6 cellular contexts compared by ENCODE assay signal in the genomic region with DNA sequence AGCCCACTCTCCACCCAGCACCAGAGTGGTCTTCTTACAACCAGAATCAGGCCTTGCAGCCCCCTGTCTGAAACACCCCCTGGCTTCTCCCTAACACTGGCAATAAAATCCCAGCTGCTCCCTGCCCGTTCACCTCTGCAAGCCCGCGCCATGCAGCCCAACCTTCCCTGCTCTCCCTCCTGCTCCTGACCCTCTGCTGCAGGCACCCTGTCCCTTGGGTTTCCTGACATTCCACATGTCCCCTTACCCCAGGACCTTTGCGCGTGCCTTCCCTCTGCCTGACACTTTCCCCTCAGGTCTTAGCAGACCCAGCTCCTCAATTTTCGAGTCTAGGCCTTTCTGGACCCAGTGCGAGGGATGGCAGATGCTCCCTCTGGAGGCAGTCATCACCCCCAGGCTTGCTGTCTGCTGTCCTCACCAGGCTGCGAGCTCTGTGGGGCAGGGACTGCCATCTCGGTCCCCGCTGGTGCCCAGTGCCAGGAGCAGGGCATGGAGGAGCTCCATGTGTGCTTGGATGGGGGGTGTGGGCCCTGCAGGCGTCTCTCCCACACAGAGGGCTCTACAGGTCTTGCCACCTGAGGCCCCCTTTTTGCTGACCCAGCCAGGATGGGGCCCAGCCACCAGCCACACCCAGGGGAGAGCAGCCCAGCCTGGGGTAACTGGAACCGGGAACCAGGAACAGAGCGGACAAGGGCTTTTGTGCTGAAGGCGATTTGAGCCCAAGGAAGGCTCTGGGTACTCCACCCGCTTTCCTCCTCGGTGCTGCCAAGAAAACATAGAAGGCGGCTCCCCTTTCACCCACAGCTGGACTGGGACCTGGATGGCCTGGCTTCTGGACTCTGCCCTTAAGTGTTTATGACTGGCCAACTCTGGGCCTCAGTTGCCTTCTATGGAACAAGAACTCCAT. TPM values are rescaled to one million over a fixed set of nuclear protein-coding genes. Genes with fewer than 3 reads are reported as not detected.
"Had no signal": no experiment of that assay in that cellular context is flagged by ENCODE, and none has a peak within 500 bp of the region (broad histone marks: within the 10 kb centered on the region; RNA-seq: fewer than 3 reads in every experiment).

No MANE protein-coding gene starts in this region.

RNA-seq across cellular contexts. Expression of a gene that starts 15.6 kb away (rescaled TPM):
- total RNA-seq: HepG2, HT1080, IMR-90, M059J, Right ventricle myocardium superior, SJSA1 had no signal
- polyA plus RNA-seq: HepG2, IMR-90 had no signal
